Comparison of ENCODE assay signal across 8 cellular contexts in the genomic region with DNA sequence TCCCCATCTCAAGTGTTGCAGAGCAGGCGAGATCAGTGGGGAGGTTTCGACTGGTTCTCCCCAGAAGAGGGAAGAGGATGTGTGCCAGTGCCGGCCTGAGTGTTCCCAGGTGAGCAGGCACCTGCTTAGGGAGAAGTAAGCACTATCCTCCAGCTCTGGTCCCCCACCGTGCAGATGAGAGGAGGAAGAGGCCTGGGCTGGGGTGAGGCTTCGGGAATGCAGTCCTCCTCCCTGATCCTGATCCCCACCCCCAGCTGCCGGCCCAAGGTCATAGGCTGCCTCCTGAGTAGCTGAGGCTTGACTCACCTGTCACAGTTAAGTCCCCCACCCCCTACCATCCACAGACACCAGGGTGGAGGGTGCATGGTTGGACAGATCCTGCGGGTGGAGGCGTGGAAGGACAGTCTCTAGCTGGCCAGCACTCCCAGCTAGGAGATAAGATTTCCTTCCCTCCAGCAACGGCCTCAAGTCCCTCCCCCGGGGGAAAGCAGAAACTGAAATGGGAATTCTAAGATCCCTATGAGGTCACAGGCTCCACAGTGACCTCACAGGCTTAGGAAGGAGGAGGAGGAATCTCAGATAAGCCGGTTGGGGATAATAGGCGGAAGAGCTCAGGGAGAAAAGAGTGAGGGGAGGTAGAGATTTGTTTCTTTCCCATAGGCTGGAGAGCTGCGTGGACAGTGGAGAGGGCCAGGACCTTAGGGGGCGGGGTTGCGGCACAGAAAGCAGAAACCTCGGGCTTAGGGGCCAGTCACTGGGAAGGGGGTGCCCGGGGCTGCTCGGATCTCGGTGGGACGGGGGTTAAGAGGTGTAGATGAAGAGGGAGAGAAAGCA. TPM values are rescaled to one million over a fixed set of nuclear protein-coding genes. Genes with fewer than 3 reads are reported as not detected.
DNase-seq lines count a peak whose midpoint lies in the region; ATAC-seq, FAIRE-seq and TF ChIP-seq lines count a peak whose summit lies in the region.

No MANE protein-coding gene starts in this region.

- peak overlapping the region; percentile 91 to 96 for H3K27ac Mint-ChIP-seq in stimulated activated naive CD8-positive, alpha-beta T cell treated with anti-CD3 and anti-CD28 coated beads, Interleukin-15, amount 100 ng/mL, for 72 hours

- H3K36me3 ChIP-seq in bronchial epithelial cell (ENCODE audit: control insufficient read depth, insufficient read depth, low read length), result peaks cover 16% of the 10 kb centered on the region

- TF ChIP-seq CTCF in bronchial epithelial cell (IDR thresholded peaks at IDR 0.05; ENCODE audit: insufficient read depth, low read length, severe bottlenecking), result no peak

- ATAC-seq in stimulated activated naive CD8-positive, alpha-beta T cell treated with anti-CD3 and anti-CD28 coated beads, Interleukin-15, amount 100 ng/mL, for 72 hours, result no peak
- ATAC-seq in GM18517 (IDR thresholded peaks at IDR 0.05; ENCODE audit: unreplicated experiment), result no peak
- ATAC-seq in GM21786 (IDR thresholded peaks at IDR 0.05; ENCODE audit: unreplicated experiment), result no peak

- DNase-seq in NCI-H1417 (lab: John Stamatoyannopoulos, UW) (peak; percentile 52 to 73 (median 55)), NCI-H1417 treated with DMSO at 0.1 percent for 48 hours (lab: John Stamatoyannopoulos, UW) (no peak), NCI-H2227 (lab: John Stamatoyannopoulos, UW; ENCODE audit: unreplicated experiment) (peak; percentile 69), bronchial epithelial cell (ENCODE audit: low read depth) (peak; percentile 61), kidney tubule cell (ENCODE audit: low spot score) (peak; percentile 86)
- no peak for DNase-seq in stimulated activated naive CD8-positive, alpha-beta T cell treated with anti-CD3 and anti-CD28 coated beads, Interleukin-15, amount 100 ng/mL, for 72 hours

- FAIRE-seq in bronchial epithelial cell (lab: Jason Lieb, UNC), result no peak

- no peaks in the 10 kb centered on the region for H3K27me3 ChIP-seq in bronchial epithelial cell (ENCODE audit: control insufficient read depth, insufficient read depth, low read length)

- H3K4me3 ChIP-seq in bronchial epithelial cell (ENCODE audit: low read depth, low read length), result peak overlapping the region; percentile 95

- H3K4me1 Mint-ChIP-seq in stimulated activated naive CD8-positive, alpha-beta T cell treated with anti-CD3 and anti-CD28 coated beads, Interleukin-15, amount 100 ng/mL, for 72 hours, result peaks cover 37% of the 10 kb centered on the region

- peak overlapping the region; percentile 91 to 95 for H3K4me3 Mint-ChIP-seq in stimulated activated naive CD8-positive, alpha-beta T cell treated with anti-CD3 and anti-CD28 coated beads, Interleukin-15, amount 100 ng/mL, for 72 hours

- H3K9me3 Mint-ChIP-seq in stimulated activated naive CD8-positive, alpha-beta T cell treated with anti-CD3 and anti-CD28 coated beads, Interleukin-15, amount 100 ng/mL, for 72 hours, result no peaks in the 10 kb centered on the region

- H3K27me3 Mint-ChIP-seq in stimulated activated naive CD8-positive, alpha-beta T cell treated with anti-CD3 and anti-CD28 coated beads, Interleukin-15, amount 100 ng/mL, for 72 hours, result peaks cover 9% of the 10 kb centered on the region

RNA-seq across cellular contexts. Expression of gene LRCH4, which starts 1.0 kb away (rescaled TPM):
- total RNA-seq in bronchial epithelial cell, result 3.9 and 8.2 TPM in 2 replicates

RNA-seq across cellular contexts. Expression of gene FBXO24, which starts 1.2 kb away (rescaled TPM):
- 0.38 and 0.53 TPM in 2 replicates for total RNA-seq in bronchial epithelial cell

RNA-seq across cellular contexts. Expression of gene SAP25, which starts 11.2 kb away (rescaled TPM):
- total RNA-seq in bronchial epithelial cell, result not detected in 2 replicates

RNA-seq across cellular contexts. Expression of gene PCOLCE, which starts 17.3 kb away (rescaled TPM):
- 0.38 and 0.53 TPM in 2 replicates for total RNA-seq in bronchial epithelial cell

RNA-seq across cellular contexts. Expression of gene MOSPD3, which starts 27.4 kb away (rescaled TPM):
- 1.8 and 1.9 TPM in 2 replicates for total RNA-seq in bronchial epithelial cell

Comparison
In these comparisons a context has a peak if more than half of its experiments do, and no peak if none do; other contexts are left out.
1. DNase-seq: peak in NCI-H1417 (3 of 3), NCI-H2227 (single experiment), bronchial epithelial cell (single experiment) and kidney tubule cell (single experiment); none in NCI-H1417 treated with DMSO at 0.1 percent for 48 hours (single experiment) and stimulated activated naive CD8-positive, alpha-beta T cell treated with anti-CD3 and anti-CD28 coated beads, Interleukin-15, amount 100 ng/mL, for 72 hours (0 of 2).